Comparison of ENCODE assay signal across 36 cellular contexts in the genomic region with DNA sequence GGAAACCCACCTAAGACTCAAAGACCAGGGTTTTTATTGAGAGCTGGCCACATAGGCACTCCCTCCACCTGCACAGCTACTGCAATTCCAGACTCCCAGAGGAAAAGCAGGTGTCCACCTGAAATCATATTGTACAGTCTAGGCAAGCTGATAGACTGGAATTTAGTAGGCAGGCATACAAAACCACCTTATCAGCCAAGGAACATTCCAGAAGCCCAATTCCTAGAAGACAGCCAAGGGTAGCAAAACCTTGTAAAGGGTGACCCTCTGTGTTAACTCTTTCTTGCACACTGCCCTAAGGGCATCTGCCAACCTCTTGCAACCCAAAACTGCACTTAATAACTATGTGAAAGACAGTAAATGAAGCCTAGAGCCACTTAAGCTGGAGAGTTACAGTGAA. TPM values are rescaled to one million over a fixed set of nuclear protein-coding genes. Genes with fewer than 3 reads are reported as not detected.
"Had no signal": no experiment of that assay in that cellular context is flagged by ENCODE, and none has a peak within 500 bp of the region (broad histone marks: within the 10 kb centered on the region; RNA-seq: fewer than 3 reads in every experiment).

No MANE protein-coding gene starts in this region.

- ATAC-seq: activated naive CD4-positive, alpha-beta T cell treated with anti-CD3 and anti-CD28 coated beads, Interleukin-2, amount 50 U/mL, for 72 hours; activated naive CD8-positive, alpha-beta T cell treated with anti-CD3 and anti-CD28 coated beads, Interleukin-2, amount 50 U/mL, for 24 hours; activated T-cell treated with anti-CD3 and anti-CD28 coated beads, Interleukin-2, amount 50 U/mL, for 4 hours; activated T-cell treated with anti-CD3 and anti-CD28 coated beads, Interleukin-2, amount 50 U/mL, for 72 hours; activated T-helper 17 cell treated with anti-CD3 and anti-CD28 coated beads, Interleukin-2, amount 50 U/mL, for 72 hours; body of pancreas had no signal

- DNase-seq: activated effector memory CD4-positive, alpha-beta T cell treated with anti-CD3 and anti-CD28 coated beads, Interleukin-2, amount 50 U/mL, for 16 hours; activated effector memory CD4-positive, alpha-beta T cell treated with Interleukin-2 at 50 U/mL for 16 hours; activated gamma-delta T cell; activated gamma-delta T cell treated with Interleukin-2 at 50 U/mL for 16 hours; activated naive CD4-positive, alpha-beta T cell; activated naive CD4-positive, alpha-beta T cell treated with anti-CD3 and anti-CD28 coated beads for 36 hours; activated naive CD4-positive, alpha-beta T cell treated with anti-CD3 and anti-CD28 coated beads, Interleukin-2, amount 10 ng/mL, durations not matched to agents 7 days and 5 days; activated naive CD4-positive, alpha-beta T cell treated with anti-CD3 and anti-CD28 coated beads, Interleukin-2, amount 50 U/mL, for 16 hours; activated naive CD4-positive, alpha-beta T cell treated with Interleukin-2 at 50 U/mL for 16 hours; activated naive CD8-positive, alpha-beta T cell treated with anti-CD3 and anti-CD28 coated beads for 36 hours; activated naive CD8-positive, alpha-beta T cell treated with anti-CD3 and anti-CD28 coated beads, Interleukin-2, amount 10 ng/mL, durations not matched to agents 7 days and 5 days; activated naive CD8-positive, alpha-beta T cell treated with anti-CD3 and anti-CD28 coated beads, Interleukin-2, amount 50 U/mL, for 24 hours; activated T-cell treated with anti-CD3 and anti-CD28 coated beads, Interleukin-2, amount 50 U/mL, for 24 hours; activated T-cell treated with anti-CD3 and anti-CD28 coated beads, Interleukin-2, amount 50 U/mL, for 4 hours; activated T-cell treated with anti-CD3 and anti-CD28 coated beads, Interleukin-2, amount 50 U/mL, for 48 hours; activated T-cell treated with anti-CD3 and anti-CD28 coated beads, Interleukin-2, amount 50 U/mL, for 72 hours; adrenal gland; amniotic stem cell; amygdala; anterior cingulate cortex; aorta; body of pancreas; brain microvascular endothelial cell; caudate nucleus; central memory CD4-positive, alpha-beta T cell; cerebellar nuclear complex had no signal

- H3K4me1 ChIP-seq: ascending aorta, breast epithelium had no signal

- H3K4me3 ChIP-seq: adrenal gland, ascending aorta, body of pancreas, breast epithelium, cardiac muscle cell had no signal

- H3K9me3 ChIP-seq: adrenal gland had no signal

- FAIRE-seq: astrocyte, bronchial epithelial cell had no signal

- H3K27me3 ChIP-seq: ascending aorta, body of pancreas had no signal

- H3K27ac ChIP-seq: adrenal gland, ascending aorta, body of pancreas, brain microvascular endothelial cell, breast epithelium, cardiac muscle cell had no signal

- H3K36me3 ChIP-seq: adrenal gland, ascending aorta, brain microvascular endothelial cell, breast epithelium, cardiac muscle cell had no signal

RNA-seq across cellular contexts. Expression of a gene that starts 5.3 kb away (rescaled TPM):
- total RNA-seq: activated naive CD4-positive, alpha-beta T cell treated with anti-CD3 and anti-CD28 coated beads for 36 hours; activated naive CD4-positive, alpha-beta T cell treated with anti-CD3 and anti-CD28 coated beads, Interleukin-2, amount 50 U/mL, for 72 hours; activated naive CD8-positive, alpha-beta T cell treated with anti-CD3 and anti-CD28 coated beads for 36 hours; activated T-helper 1 cell treated with anti-CD3 and anti-CD28 coated beads, Interleukin-12 subunit alpha, Interleukin-12 subunit beta, Interleukin-2, Interleukin-4 antibody, amounts not matched to agents 30 ng/mL and 10 ng/mL and 1 ng/mL, durations not matched to agents 14 hours and 24 hours and 36 hours; activated T-helper 2 cell treated with anti-CD3 and anti-CD28 coated beads, Interferon-gamma antibody, Interleukin-2, Interleukin-4, amounts not matched to agents 10 μg/mL and 5 μg/mL and 100 μg/mL, durations not matched to agents 14 hours and 24 hours and 36 hours; astrocyte; chondrocyte had no signal

RNA-seq across cellular contexts. Expression of a gene that starts 5.7 kb away (rescaled TPM):
- total RNA-seq: activated naive CD4-positive, alpha-beta T cell treated with anti-CD3 and anti-CD28 coated beads for 36 hours; activated naive CD4-positive, alpha-beta T cell treated with anti-CD3 and anti-CD28 coated beads, Interleukin-2, amount 50 U/mL, for 72 hours; activated naive CD8-positive, alpha-beta T cell treated with anti-CD3 and anti-CD28 coated beads for 36 hours; activated T-cell treated with anti-CD3 and anti-CD28 coated beads, Interleukin-2, amount 50 U/mL, for 72 hours; activated T-helper 1 cell treated with anti-CD3 and anti-CD28 coated beads, Interleukin-12 subunit alpha, Interleukin-12 subunit beta, Interleukin-2, Interleukin-4 antibody, amounts not matched to agents 30 ng/mL and 10 ng/mL and 1 ng/mL, durations not matched to agents 14 hours and 24 hours and 36 hours; activated T-helper 17 cell treated with anti-CD3 and anti-CD28 coated beads, Interleukin-2, amount 50 U/mL, for 72 hours; bronchial epithelial cell had no signal

RNA-seq across cellular contexts. Expression of a gene that starts 46.5 kb away (rescaled TPM):
- total RNA-seq: activated naive CD4-positive, alpha-beta T cell treated with anti-CD3 and anti-CD28 coated beads for 36 hours; activated naive CD4-positive, alpha-beta T cell treated with anti-CD3 and anti-CD28 coated beads, Interleukin-2, amount 50 U/mL, for 72 hours; activated naive CD8-positive, alpha-beta T cell treated with anti-CD3 and anti-CD28 coated beads for 36 hours; activated naive CD8-positive, alpha-beta T cell treated with anti-CD3 and anti-CD28 coated beads, Interleukin-2, amount 10 ng/mL, durations not matched to agents 7 days and 5 days; activated T-cell treated with anti-CD3 and anti-CD28 coated beads, Interleukin-2, amount 50 U/mL, for 72 hours; activated T-helper 1 cell treated with anti-CD3 and anti-CD28 coated beads, Interleukin-12 subunit alpha, Interleukin-12 subunit beta, Interleukin-2, Interleukin-4 antibody, amounts not matched to agents 30 ng/mL and 10 ng/mL and 1 ng/mL, durations not matched to agents 14 hours and 24 hours and 36 hours; activated T-helper 17 cell treated with anti-CD3 and anti-CD28 coated beads, Interleukin-2, amount 50 U/mL, for 72 hours; astrocyte; chondrocyte had no signal
- polyA plus RNA-seq: cardiac muscle cell had no signal
